1 cellular context compared by ENCODE assay signal in the genomic region with DNA sequence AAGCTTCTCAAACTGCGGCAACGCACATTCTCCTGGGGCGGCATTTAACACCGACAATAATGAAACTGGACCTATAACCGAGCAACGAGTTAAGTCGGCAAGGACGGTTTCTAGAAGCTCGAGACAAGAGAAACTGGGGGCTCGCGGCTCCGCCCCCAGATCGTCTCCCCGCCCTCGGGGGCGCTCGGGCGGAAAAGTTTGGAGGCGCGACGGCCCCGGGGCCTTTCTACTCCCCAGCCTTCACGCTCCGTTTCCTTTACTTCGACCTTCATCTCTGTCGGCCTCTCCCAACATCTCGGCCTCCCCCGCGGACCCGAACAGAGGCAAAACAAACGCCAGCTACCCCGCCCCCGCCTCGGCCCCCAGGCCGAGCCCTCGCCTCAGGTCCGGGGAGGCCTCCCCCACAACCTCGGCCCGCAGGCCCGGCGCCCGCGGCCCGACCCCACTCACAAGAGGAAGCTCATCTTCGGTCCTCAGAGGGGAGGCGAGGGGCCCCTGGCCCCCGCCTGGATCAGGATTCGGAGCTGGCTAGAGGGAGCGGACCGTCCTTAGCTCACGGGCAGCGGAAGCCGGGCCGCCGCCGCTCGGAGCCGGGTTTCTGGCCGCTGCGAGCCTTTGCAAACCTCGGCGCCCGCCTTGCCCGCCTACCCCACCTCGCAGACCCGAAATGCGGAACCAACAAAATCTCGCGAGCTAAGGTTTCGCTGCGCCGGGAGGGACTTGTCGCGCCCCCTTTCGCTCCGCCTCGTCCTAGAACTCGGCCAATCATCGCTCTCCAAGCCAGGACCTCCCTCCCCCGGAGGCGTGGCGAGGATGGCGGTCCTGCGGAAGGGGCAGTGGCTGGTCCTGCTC.
A peak's percentile ranks its signal among the peaks of the same experiment; 100 is the strongest.
TF ChIP-seq lines count a peak whose summit lies in the region.

A gene (minus strand): TSS at position 669 of the 852 bp plus-strand sequence. CDS start 205 bp downstream, at position 464.

TF ChIP-seq in HepG2, 621 proteins besides CTCF, POLR2A, EP300 and RAD21 (continued from another document and continues in another):
- TF ChIP-seq, protein P1, sequence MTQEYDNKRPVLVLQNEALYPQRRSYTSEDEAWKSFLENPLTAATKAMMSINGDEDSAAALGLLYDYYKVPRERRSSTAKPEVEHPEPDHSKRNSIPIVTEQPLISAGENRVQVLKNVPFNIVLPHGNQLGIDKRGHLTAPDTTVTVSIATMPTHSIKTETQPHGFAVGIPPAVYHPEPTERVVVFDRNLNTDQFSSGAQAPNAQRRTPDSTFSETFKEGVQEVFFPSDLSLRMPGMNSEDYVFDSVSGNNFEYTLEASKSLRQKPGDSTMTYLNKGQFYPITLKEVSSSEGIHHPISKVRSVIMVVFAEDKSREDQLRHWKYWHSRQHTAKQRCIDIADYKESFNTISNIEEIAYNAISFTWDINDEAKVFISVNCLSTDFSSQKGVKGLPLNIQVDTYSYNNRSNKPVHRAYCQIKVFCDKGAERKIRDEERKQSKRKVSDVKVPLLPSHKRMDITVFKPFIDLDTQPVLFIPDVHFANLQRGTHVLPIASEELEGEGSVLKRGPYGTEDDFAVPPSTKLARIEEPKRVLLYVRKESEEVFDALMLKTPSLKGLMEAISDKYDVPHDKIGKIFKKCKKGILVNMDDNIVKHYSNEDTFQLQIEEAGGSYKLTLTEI (CRISPR knock-in tag; conservative IDR thresholded peaks at IDR 0.05) = no peak
- TF ChIP-seq ASH2L (IDR thresholded peaks at IDR 0.05; ENCODE audit: insufficient read length, low read depth, low read length) (peak; percentile 99), ZNF773 (CRISPR knock-in tag; IDR thresholded peaks at IDR 0.05; ENCODE audit: borderline replicate concordance) (no peak), ZNF496 (CRISPR knock-in tag; IDR thresholded peaks at IDR 0.05; ENCODE audit: insufficient replicate concordance) (no peak), ADNP (CRISPR knock-in tag; IDR thresholded peaks at IDR 0.05) (no peak), RARG (CRISPR knock-in tag; IDR thresholded peaks at IDR 0.05; ENCODE audit: low read depth) (no peak), GABPA (IDR thresholded peaks at IDR 0.05; ENCODE audit: low read depth, low read length) (no peak), GABPA (CRISPR knock-in tag; IDR thresholded peaks at IDR 0.05; ENCODE audit: low read depth) (no peak; the same call in none of the 2 replicates), ZNF615 (CRISPR knock-in tag; IDR thresholded peaks at IDR 0.05; ENCODE audit: borderline replicate concordance) (no peak), ZNF180 (CRISPR knock-in tag; IDR thresholded peaks at IDR 0.05; ENCODE audit: borderline replicate concordance, low read depth) (no peak), SP4 (CRISPR knock-in tag; IDR thresholded peaks at IDR 0.05) (peak; percentile 92), FIP1L1 (IDR thresholded peaks at IDR 0.05; ENCODE audit: borderline replicate concordance, insufficient read depth, low read depth, low read length) (no peak), AGO1 (IDR thresholded peaks at IDR 0.05; ENCODE audit: low read depth, low read length, poor library complexity, severe bottlenecking) (peak; percentile 78), MIER3 (CRISPR knock-in tag; IDR thresholded peaks at IDR 0.05; ENCODE audit: borderline replicate concordance) (peak; percentile 55; the same call in 1 of the 2 replicates), NR2F6 (IDR thresholded peaks at IDR 0.05) (no peak), NR2F6 (CRISPR knock-in tag; IDR thresholded peaks at IDR 0.05) (no peak), RFX5 (IDR thresholded peaks at IDR 0.05; ENCODE audit: low read depth, low read length) (0 out of 2 replicates have a peak, but pooled peaks have one; percentile 30), FOXP1 (IDR thresholded peaks at IDR 0.05) (no peak), FOXP1 (CRISPR knock-in tag; IDR thresholded peaks at IDR 0.05) (0 out of 2 replicates have a peak, but pooled peaks have one; percentile 2), CC2D1A (CRISPR knock-in tag; IDR thresholded peaks at IDR 0.05) (no peak), ZNF431 (CRISPR knock-in tag; IDR thresholded peaks at IDR 0.05; ENCODE audit: borderline replicate concordance, low read depth) (no peak), ZNF33A (CRISPR knock-in tag; IDR thresholded peaks at IDR 0.05; ENCODE audit: borderline replicate concordance) (0 out of 2 replicates have a peak, but pooled peaks have one; percentile 63), PPARG (CRISPR knock-in tag; conservative IDR thresholded peaks at IDR 0.05) (no peak; the same call in 1 of the 2 replicates), TEAD2 (CRISPR knock-in tag; IDR thresholded peaks at IDR 0.05) (no peak), ARID2 (CRISPR knock-in tag; IDR thresholded peaks at IDR 0.05; ENCODE audit: borderline replicate concordance) (0 out of 2 replicates have a peak, but pooled peaks have one; percentile 39), ZNF841 (CRISPR knock-in tag; IDR thresholded peaks at IDR 0.05; ENCODE audit: borderline replicate concordance) (no peak), PCBP1 (IDR thresholded peaks at IDR 0.05; ENCODE audit: borderline replicate concordance, low read depth, low read length) (no peak), ZBTB42 (CRISPR knock-in tag; IDR thresholded peaks at IDR 0.05) (0 out of 2 replicates have a peak, but pooled peaks have one; percentile 68), MED13 (CRISPR knock-in tag; IDR thresholded peaks at IDR 0.05) (no peak), ELF1 (CRISPR knock-in tag; IDR thresholded peaks at IDR 0.05) (peak; percentile 95), NFRKB (IDR thresholded peaks at IDR 0.05) (no peak), ZNF607 (CRISPR knock-in tag; IDR thresholded peaks at IDR 0.05; ENCODE audit: borderline replicate concordance) (no peak; the same call in 1 of the 2 replicates), ZFAT (CRISPR knock-in tag; conservative IDR thresholded peaks at IDR 0.05) (no peak), ZBTB7B (CRISPR knock-in tag; IDR thresholded peaks at IDR 0.05) (peak; percentile 82), ZNF629 (CRISPR knock-in tag; conservative IDR thresholded peaks at IDR 0.05) (no peak), HDAC1 (CRISPR knock-in tag; IDR thresholded peaks at IDR 0.05) (peak; percentile 84; the same call in 1 of the 2 replicates), ZMYM3 (CRISPR knock-in tag; IDR thresholded peaks at IDR 0.05) (no peak; the same call in 1 of the 2 replicates), ZNF558 (CRISPR knock-in tag; IDR thresholded peaks at IDR 0.05; ENCODE audit: borderline replicate concordance) (peak; percentile 94; the same call in 1 of the 2 replicates), BRCA1 (CRISPR knock-in tag; IDR thresholded peaks at IDR 0.05) (no peak), ZNF383 (CRISPR knock-in tag; IDR thresholded peaks at IDR 0.05; ENCODE audit: borderline replicate concordance) (no peak), MTA3 (CRISPR knock-in tag; IDR thresholded peaks at IDR 0.05) (no peak), NFKB2 (CRISPR knock-in tag; IDR thresholded peaks at IDR 0.05; ENCODE audit: borderline replicate concordance) (peak; percentile 93), TRIM24 (CRISPR knock-in tag; IDR thresholded peaks at IDR 0.05) (no peak), SNAI1 (CRISPR knock-in tag; IDR thresholded peaks at IDR 0.05; ENCODE audit: borderline replicate concordance) (no peak; the same call in none of the 2 replicates), ZNF292 (CRISPR knock-in tag; IDR thresholded peaks at IDR 0.05; ENCODE audit: borderline replicate concordance, low read depth) (no peak; the same call in 1 of the 2 replicates)
- TF ChIP-seq, protein P2, sequence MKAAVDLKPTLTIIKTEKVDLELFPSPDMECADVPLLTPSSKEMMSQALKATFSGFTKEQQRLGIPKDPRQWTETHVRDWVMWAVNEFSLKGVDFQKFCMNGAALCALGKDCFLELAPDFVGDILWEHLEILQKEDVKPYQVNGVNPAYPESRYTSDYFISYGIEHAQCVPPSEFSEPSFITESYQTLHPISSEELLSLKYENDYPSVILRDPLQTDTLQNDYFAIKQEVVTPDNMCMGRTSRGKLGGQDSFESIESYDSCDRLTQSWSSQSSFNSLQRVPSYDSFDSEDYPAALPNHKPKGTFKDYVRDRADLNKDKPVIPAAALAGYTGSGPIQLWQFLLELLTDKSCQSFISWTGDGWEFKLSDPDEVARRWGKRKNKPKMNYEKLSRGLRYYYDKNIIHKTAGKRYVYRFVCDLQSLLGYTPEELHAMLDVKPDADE (CRISPR knock-in tag; IDR thresholded peaks at IDR 0.05) = no peak
- TF ChIP-seq, protein P3, sequence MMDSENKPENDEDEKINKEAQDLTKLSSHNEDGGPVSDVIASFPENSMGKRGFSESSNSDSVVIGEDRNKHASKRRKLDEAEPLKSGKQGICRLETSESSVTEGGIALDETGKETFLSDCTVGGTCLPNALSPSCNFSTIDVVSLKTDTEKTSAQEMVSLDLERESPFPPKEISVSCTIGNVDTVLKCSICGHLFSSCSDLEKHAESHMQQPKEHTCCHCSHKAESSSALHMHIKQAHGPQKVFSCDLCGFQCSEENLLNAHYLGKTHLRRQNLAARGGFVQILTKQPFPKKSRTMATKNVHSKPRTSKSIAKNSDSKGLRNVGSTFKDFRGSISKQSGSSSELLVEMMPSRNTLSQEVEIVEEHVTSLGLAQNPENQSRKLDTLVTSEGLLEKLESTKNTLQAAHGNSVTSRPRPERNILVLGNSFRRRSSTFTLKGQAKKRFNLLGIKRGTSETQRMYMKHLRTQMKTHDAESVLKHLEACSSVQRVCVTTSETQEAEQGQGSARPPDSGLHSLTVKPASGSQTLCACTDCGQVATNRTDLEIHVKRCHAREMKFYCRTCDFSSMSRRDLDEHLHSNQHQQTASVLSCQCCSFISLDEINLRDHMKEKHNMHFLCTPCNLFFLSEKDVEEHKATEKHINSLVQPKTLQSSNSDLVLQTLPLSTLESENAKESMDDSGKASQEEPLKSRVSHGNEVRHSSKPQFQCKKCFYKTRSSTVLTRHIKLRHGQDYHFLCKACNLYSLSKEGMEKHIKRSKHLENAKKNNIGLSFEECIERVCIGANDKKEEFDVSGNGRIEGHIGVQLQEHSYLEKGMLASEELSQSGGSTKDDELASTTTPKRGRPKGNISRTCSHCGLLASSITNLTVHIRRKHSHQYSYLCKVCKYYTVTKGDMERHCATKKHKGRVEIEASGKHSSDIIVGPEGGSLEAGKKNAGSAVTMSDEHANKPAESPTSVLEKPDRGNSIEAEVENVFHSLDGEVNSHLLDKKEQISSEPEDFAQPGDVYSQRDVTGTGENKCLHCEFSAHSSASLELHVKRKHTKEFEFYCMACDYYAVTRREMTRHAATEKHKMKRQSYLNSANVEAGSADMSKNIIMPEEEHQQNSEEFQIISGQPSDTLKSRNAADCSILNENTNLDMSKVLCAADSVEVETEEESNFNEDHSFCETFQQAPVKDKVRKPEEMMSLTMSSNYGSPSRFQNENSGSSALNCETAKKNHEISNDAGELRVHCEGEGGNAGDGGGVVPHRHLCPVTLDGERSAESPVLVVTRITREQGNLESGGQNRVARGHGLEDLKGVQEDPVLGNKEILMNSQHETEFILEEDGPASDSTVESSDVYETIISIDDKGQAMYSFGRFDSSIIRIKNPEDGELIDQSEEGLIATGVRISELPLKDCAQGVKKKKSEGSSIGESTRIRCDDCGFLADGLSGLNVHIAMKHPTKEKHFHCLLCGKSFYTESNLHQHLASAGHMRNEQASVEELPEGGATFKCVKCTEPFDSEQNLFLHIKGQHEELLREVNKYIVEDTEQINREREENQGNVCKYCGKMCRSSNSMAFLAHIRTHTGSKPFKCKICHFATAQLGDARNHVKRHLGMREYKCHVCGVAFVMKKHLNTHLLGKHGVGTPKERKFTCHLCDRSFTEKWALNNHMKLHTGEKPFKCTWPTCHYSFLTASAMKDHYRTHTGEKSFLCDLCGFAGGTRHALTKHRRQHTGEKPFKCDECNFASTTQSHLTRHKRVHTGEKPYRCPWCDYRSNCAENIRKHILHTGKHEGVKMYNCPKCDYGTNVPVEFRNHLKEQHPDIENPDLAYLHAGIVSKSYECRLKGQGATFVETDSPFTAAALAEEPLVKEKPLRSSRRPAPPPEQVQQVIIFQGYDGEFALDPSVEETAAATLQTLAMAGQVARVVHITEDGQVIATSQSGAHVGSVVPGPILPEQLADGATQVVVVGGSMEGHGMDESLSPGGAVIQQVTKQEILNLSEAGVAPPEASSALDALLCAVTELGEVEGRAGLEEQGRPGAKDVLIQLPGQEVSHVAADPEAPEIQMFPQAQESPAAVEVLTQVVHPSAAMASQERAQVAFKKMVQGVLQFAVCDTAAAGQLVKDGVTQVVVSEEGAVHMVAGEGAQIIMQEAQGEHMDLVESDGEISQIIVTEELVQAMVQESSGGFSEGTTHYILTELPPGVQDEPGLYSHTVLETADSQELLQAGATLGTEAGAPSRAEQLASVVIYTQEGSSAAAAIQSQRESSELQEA (CRISPR knock-in tag; IDR thresholded peaks at IDR 0.05; ENCODE audit: not compliant biosample characterization) = peak; percentile 85
- TF ChIP-seq, protein P4, sequence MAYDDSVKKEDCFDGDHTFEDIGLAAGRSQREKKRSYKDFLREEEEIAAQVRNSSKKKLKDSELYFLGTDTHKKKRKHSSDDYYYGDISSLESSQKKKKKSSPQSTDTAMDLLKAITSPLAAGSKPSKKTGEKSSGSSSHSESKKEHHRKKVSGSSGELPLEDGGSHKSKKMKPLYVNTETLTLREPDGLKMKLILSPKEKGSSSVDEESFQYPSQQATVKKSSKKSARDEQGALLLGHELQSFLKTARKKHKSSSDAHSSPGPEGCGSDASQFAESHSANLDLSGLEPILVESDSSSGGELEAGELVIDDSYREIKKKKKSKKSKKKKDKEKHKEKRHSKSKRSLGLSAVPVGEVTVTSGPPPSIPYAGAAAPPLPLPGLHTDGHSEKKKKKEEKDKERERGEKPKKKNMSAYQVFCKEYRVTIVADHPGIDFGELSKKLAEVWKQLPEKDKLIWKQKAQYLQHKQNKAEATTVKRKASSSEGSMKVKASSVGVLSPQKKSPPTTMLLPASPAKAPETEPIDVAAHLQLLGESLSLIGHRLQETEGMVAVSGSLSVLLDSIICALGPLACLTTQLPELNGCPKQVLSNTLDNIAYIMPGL (CRISPR knock-in tag; IDR thresholded peaks at IDR 0.05; ENCODE audit: borderline replicate concordance in 1 of 2, low read depth in 1 of 2) = peak; percentile 84 to 92; a peak in 3 of 4 replicates
- TF ChIP-seq, protein P5, sequence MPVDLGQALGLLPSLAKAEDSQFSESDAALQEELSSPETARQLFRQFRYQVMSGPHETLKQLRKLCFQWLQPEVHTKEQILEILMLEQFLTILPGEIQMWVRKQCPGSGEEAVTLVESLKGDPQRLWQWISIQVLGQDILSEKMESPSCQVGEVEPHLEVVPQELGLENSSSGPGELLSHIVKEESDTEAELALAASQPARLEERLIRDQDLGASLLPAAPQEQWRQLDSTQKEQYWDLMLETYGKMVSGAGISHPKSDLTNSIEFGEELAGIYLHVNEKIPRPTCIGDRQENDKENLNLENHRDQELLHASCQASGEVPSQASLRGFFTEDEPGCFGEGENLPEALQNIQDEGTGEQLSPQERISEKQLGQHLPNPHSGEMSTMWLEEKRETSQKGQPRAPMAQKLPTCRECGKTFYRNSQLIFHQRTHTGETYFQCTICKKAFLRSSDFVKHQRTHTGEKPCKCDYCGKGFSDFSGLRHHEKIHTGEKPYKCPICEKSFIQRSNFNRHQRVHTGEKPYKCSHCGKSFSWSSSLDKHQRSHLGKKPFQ (CRISPR knock-in tag; IDR thresholded peaks at IDR 0.05; ENCODE audit: insufficient replicate concordance) = no peak
